8 cellular contexts compared by ENCODE assay signal in the genomic region with DNA sequence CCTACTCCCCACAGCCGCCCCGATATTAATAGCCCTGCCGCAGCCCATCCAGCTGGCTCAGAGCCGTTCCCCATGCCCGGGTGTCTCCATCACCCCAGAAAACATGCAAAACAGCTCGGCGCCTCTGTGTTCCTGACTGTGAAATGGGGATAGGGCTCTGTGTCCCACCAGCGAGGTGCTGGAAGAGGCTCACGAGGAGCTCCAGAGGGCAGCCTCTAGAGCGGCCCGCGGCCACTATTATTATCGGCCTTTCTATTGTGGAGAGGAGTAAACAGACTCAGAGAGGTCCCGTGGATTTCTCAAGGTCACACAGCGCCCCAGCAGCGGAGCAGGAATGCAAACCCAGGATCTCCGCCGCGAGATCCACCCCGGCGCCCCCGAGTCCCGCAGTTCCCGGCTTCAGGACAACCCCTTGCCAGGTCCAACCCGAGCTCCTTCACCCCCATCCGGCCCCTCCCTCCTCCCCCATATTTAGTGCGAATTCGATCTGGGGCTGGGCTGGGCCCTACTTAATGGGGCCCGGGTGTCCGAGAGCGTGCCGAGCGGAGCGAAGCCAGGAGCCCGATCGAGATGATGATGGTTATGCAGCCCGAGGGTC. TPM values are rescaled to one million over a fixed set of nuclear protein-coding genes. Genes with fewer than 3 reads are reported as not detected.
DNase-seq lines count a peak whose midpoint lies in the region; ATAC-seq and TF ChIP-seq lines count a peak whose summit lies in the region.

Gene ACTN3 (plus strand): TSS at position 536 of the 598 bp plus-strand sequence. CDS start 35 bp downstream, at position 571.

- peak within 1 kb of the TSS; percentile 72 to 85 for H3K9ac ChIP-seq in mucosa of rectum (ENCODE audit: low read depth in 1 of 2, low read length in 2 of 2)

- H3K36me3 ChIP-seq in ectodermal cell (ENCODE audit: control insufficient read depth, insufficient read depth, low read length) (no peaks in the 10 kb centered on the region), mucosa of rectum (ENCODE audit: control insufficient read depth in 2 of 2, insufficient read depth in 2 of 2, low read length in 2 of 2) (peaks cover 0 to 10% of the 10 kb centered on the region in 2 donors)

- H3K27me3 ChIP-seq in ectodermal cell (ENCODE audit: control insufficient read depth, insufficient read depth, low read length, poor library complexity, severe bottlenecking) (no peaks in the 10 kb centered on the region), mucosa of rectum (ENCODE audit: control insufficient read depth in 2 of 2, insufficient read depth in 2 of 2, low read length in 2 of 2) (no peaks in the 10 kb centered on the region)

- TF ChIP-seq CTCF in NB4 (IDR thresholded peaks at IDR 0.05; ENCODE audit: low read depth, low read length): no peak

- H3K27ac ChIP-seq in ectodermal cell (ENCODE audit: insufficient read depth, low read depth, low read length, poor library complexity, severe bottlenecking): peak within 1 kb of the TSS; percentile 58
- H3K27ac ChIP-seq in mucosa of rectum (ENCODE audit: low read depth in 2 of 2, low read length in 2 of 2): peak within 1 kb of the TSS; percentile 49 to 74

- H3K4me1 ChIP-seq in ectodermal cell (ENCODE audit: control insufficient read depth, insufficient read depth, low read length) (peaks cover 22% of the 10 kb centered on the region), mucosa of rectum (ENCODE audit: control insufficient read depth in 2 of 2, insufficient read depth in 2 of 2, low read length in 2 of 2) (peaks cover 5 to 9% of the 10 kb centered on the region in 2 donors)

- DNase-seq in EH (ENCODE audit: low read depth) (peak; percentile 63), NB4 (ENCODE audit: low read depth) (no peak), superior temporal gyrus (ENCODE audit: extremely low spot score) (no peak), Kasumi-1 (lab: John Stamatoyannopoulos, UW) (no peak), germinal center (ENCODE audit: low spot score) (no peak)

- H3K4me3 ChIP-seq in NB4 (ENCODE audit: low read depth, low read length) (peak within 1 kb of the TSS; percentile 67), ectodermal cell (ENCODE audit: insufficient read depth, low read depth, low read length) (peak within 1 kb of the TSS; percentile 81), mucosa of rectum (ENCODE audit: low read length in 2 of 2) (peak within 1 kb of the TSS; percentile 79 to 87)

- ATAC-seq in GM18520 (IDR thresholded peaks at IDR 0.05; ENCODE audit: unreplicated experiment): no peak

- H3K9me3 ChIP-seq in ectodermal cell (ENCODE audit: control insufficient read depth, low read length): no peaks in the 10 kb centered on the region
- H3K9me3 ChIP-seq in mucosa of rectum (ENCODE audit: control insufficient read depth in 2 of 2, low read length in 2 of 2): no peaks in the 10 kb centered on the region

- WGBS in ectodermal cell, 2 experiments: 2 to 3% methylated on average over 37 of the region's 37 CpGs

- TF ChIP-seq POLR2A in NB4 (IDR thresholded peaks at IDR 0.05; ENCODE audit: extremely low read depth, insufficient read length): no peak

RNA-seq across cellular contexts. Expression of gene ACTN3, which starts in this region (rescaled TPM):
- polyA plus RNA-seq in ectodermal cell (2013, experiment 1 of 4): 52.6 TPM
- polyA plus RNA-seq in ectodermal cell (2013, experiment 2 of 4): 44.9 TPM
- 47.9 TPM for polyA plus RNA-seq in ectodermal cell (2013, experiment 3 of 4)
- 56.9 TPM for polyA plus RNA-seq in ectodermal cell (2013, experiment 4 of 4)
